In the genomic region with DNA sequence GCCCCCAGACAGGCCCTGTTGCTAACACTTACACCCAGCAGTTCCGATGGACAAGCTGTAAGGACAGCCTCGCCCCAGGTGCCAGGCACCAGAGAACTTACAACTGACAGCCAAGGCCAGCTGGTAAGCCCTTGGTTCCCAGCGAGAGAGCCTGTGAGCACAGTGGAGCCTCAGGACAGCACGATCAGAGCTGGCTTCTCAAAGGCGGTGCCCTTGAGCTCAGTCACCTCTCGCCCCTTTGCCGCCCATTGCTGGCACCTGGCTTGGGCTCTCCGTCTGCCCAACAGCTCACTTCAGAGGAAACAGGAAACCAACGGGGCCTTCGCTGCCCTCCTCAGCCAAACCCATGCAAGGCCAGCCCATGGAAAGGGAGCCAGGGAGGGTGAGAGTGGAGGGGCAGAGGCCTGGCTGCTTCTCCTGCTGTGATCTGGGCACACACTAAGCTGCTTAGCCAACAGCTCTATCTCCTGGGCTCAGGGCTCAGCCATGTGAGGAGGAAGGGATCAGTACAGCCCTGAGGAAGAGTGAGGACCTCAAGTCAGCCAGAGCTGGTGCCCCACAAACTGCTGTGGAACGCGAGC, we compare ENCODE assay signal across 1 cellular context.
TF ChIP-seq lines count a peak whose summit lies in the region.

No MANE protein-coding gene starts in this region.

TF ChIP-seq in HepG2, 621 proteins besides CTCF, POLR2A, EP300 and RAD21:
- TF ChIP-seq ZFX (CRISPR knock-in tag; IDR thresholded peaks at IDR 0.05; ENCODE audit: low read depth) (no peak), ZNF768 (CRISPR knock-in tag; IDR thresholded peaks at IDR 0.05) (peak; percentile 36; the same call in 1 of the 2 replicates)
